ENCODE assay signal across 8 cellular contexts in the genomic region with DNA sequence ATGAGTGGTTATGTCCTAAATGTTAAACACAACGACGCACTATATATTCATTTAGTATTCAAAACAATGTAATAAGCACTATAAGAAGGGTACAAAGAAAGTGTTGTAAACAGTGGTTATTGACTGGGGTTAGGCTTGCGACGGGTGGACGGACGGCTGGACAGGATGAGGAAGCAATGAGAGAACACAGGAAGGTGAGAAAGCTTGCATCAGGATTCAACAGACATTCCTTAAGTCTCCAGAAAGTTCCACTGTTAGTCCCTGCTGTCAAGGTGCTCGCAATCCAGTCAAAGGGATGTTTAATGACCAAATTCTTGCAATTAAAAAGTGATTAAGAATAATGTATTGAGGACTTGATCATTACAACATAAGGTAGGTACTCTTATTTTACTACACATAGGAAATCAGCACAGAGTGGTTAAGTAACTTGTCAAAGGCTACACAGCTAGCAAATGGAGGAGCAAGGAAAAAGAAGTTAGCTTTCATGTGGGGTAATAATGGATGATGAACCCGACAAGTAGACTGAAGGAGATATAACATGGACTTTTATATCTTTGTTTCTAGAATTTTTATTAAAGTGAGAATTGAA. TPM values are rescaled to one million over a fixed set of nuclear protein-coding genes. Genes with fewer than 3 reads are reported as not detected.
DNase-seq lines count a peak whose midpoint lies in the region; ATAC-seq and TF ChIP-seq lines count a peak whose summit lies in the region.

No MANE protein-coding gene starts in this region.

- H3K27me3 ChIP-seq in iPS-15b (ENCODE audit: control insufficient read depth, insufficient read depth, low read length) (peaks cover 5% of the 10 kb centered on the region), spleen (replicated peaks in 1 of 7) (no peaks in the 10 kb centered on the region)

- H3K27me3 Mint-ChIP-seq in activated CD4-positive, alpha-beta T cell treated with anti-CD3 and anti-CD28 coated beads, Interleukin-2, amount 10 ng/mL, durations not matched to agents 7 days and 5 days, result peaks cover 2% of the 10 kb centered on the region
- no peaks in the 10 kb centered on the region for H3K27me3 Mint-ChIP-seq in activated naive CD8-positive, alpha-beta T cell

- H3K4me1 ChIP-seq in iPS-15b (ENCODE audit: control insufficient read depth, insufficient read depth, low read length) (peaks cover 3% of the 10 kb centered on the region), spleen (peaks cover 10 to 52% (median 34%) of the 10 kb centered on the region in 6 donors)

- H3K4me3 ChIP-seq in iPS-15b (ENCODE audit: low read depth, low read length) (peak overlapping the region; percentile 91), spleen (peak overlapping the region; percentile 72 to 93 (median 85))

- H3K9me3 Mint-ChIP-seq in activated CD4-positive, alpha-beta T cell treated with anti-CD3 and anti-CD28 coated beads, Interleukin-2, amount 10 ng/mL, durations not matched to agents 7 days and 5 days, result no peaks in the 10 kb centered on the region
- no peaks in the 10 kb centered on the region for H3K9me3 Mint-ChIP-seq in activated naive CD8-positive, alpha-beta T cell (ENCODE audit: low read depth)

- 16 to 23% (median 19%) methylated on average over 8 of the region's 8 CpGs for WGBS in spleen, 5 donors

- H3K4me3 Mint-ChIP-seq in activated CD4-positive, alpha-beta T cell treated with anti-CD3 and anti-CD28 coated beads, Interleukin-2, amount 10 ng/mL, durations not matched to agents 7 days and 5 days, result peak overlapping the region; percentile 95
- H3K4me3 Mint-ChIP-seq in activated naive CD8-positive, alpha-beta T cell, result peak overlapping the region; percentile 97

- TF ChIP-seq CTCF in spleen (IDR thresholded peaks at IDR 0.05 in 8 of 11, conservative IDR thresholded peaks at IDR 0.05 in 3 of 11), result no peak

- H3K9me3 ChIP-seq in iPS-15b (ENCODE audit: control insufficient read depth, insufficient read depth, low read length), result no peaks in the 10 kb centered on the region
- H3K9me3 ChIP-seq in spleen, result no peaks in the 10 kb centered on the region

- CTCF ChIA-PET in activated CD4-positive, alpha-beta T cell treated with anti-CD3 and anti-CD28 coated beads, Interleukin-2, amount 10 ng/mL, durations not matched to agents 7 days and 5 days (lab: Charles Lee), result interaction anchor here (1.0 to 3.0 kb wide), 5 partner anchors 9 to 384 kb away, joined by 3 to 14 read pairs (median 4); partner anchors contain the start of gene XPR1

- DNase-seq in activated CD4-positive, alpha-beta T cell treated with anti-CD3 and anti-CD28 coated beads, Interleukin-2, amount 10 ng/mL, durations not matched to agents 7 days and 5 days, result no peak
- no peak for DNase-seq in activated CD4-positive, alpha-beta T cell treated with anti-CD3 and anti-CD28 coated beads, Interleukin-2, amount 50 U/mL, for 1 hour
- peak; percentile 86 for DNase-seq in KG1 (lab: John Stamatoyannopoulos, UW)
- DNase-seq in spleen, result no peak

- H3K36me3 ChIP-seq in iPS-15b (ENCODE audit: control insufficient read depth, insufficient read depth, low read length) (no peaks in the 10 kb centered on the region), spleen (peaks cover 0 to 6% (median 0%) of the 10 kb centered on the region in 6 donors)

- H3K27ac Mint-ChIP-seq in activated CD4-positive, alpha-beta T cell treated with anti-CD3 and anti-CD28 coated beads, Interleukin-2, amount 10 ng/mL, durations not matched to agents 7 days and 5 days, result peak overlapping the region; percentile 98
- peak overlapping the region; percentile 96 for H3K27ac Mint-ChIP-seq in activated naive CD8-positive, alpha-beta T cell

- TF ChIP-seq POLR2A in spleen (IDR thresholded peaks at IDR 0.05), result no peak

- peak overlapping the region; percentile 93 for H3K9ac ChIP-seq in iPS-15b (ENCODE audit: low read depth, low read length)

- intact Hi-C loops in spleen (cut with DNase I; ENCODE audit: low total_unique reads), result loop anchor here (10.0 kb wide), 1 partner anchor 521 kb away; the partner anchor contains the start of gene STX6

- H3K27ac ChIP-seq in spleen, result peak overlapping the region; percentile 86 to 95 (median 92)

- H3K36me3 Mint-ChIP-seq in activated CD4-positive, alpha-beta T cell treated with anti-CD3 and anti-CD28 coated beads, Interleukin-2, amount 10 ng/mL, durations not matched to agents 7 days and 5 days (ENCODE audit: low read depth), result peaks cover 11% of the 10 kb centered on the region
- H3K36me3 Mint-ChIP-seq in activated naive CD8-positive, alpha-beta T cell, result peaks cover 2% of the 10 kb centered on the region

- peaks cover 41% of the 10 kb centered on the region for H3K4me1 Mint-ChIP-seq in activated CD4-positive, alpha-beta T cell treated with anti-CD3 and anti-CD28 coated beads, Interleukin-2, amount 10 ng/mL, durations not matched to agents 7 days and 5 days
- H3K4me1 Mint-ChIP-seq in activated naive CD8-positive, alpha-beta T cell (ENCODE audit: low read depth), result peaks cover 44% of the 10 kb centered on the region

- ATAC-seq in HG02938 (IDR thresholded peaks at IDR 0.05; ENCODE audit: unreplicated experiment) (no peak), HG03108 (IDR thresholded peaks at IDR 0.05; ENCODE audit: unreplicated experiment) (no peak)

- POLR2A ChIA-PET in activated CD4-positive, alpha-beta T cell treated with anti-CD3 and anti-CD28 coated beads, Interleukin-2, amount 10 ng/mL, durations not matched to agents 7 days and 5 days (lab: Charles Lee), result no interaction called here

RNA-seq across cellular contexts. Expression of gene ACBD6, which starts 1.0 kb away (rescaled TPM):
- total RNA-seq in activated CD4-positive, alpha-beta T cell treated with anti-CD3 and anti-CD28 coated beads, Interleukin-2, amount 10 ng/mL, durations not matched to agents 7 days and 5 days, result 10 to 100 TPM; 39.9 to 40.8 TPM
- total RNA-seq in spleen, result 10 to 100 TPM; 30.2 to 62.9 (median 45.1) TPM
- 10 to 100 TPM; 27.2 to 31.0 (median 30.2) TPM for polyA plus RNA-seq in spleen

RNA-seq across cellular contexts. Expression of gene OVAAL, which starts 55.4 kb away (rescaled TPM):
- not detected for total RNA-seq in activated CD4-positive, alpha-beta T cell treated with anti-CD3 and anti-CD28 coated beads, Interleukin-2, amount 10 ng/mL, durations not matched to agents 7 days and 5 days
- total RNA-seq in spleen, result not detected
- polyA plus RNA-seq in spleen, result not detected
